ENCODE assay signal across 16 cellular contexts in the genomic region with DNA sequence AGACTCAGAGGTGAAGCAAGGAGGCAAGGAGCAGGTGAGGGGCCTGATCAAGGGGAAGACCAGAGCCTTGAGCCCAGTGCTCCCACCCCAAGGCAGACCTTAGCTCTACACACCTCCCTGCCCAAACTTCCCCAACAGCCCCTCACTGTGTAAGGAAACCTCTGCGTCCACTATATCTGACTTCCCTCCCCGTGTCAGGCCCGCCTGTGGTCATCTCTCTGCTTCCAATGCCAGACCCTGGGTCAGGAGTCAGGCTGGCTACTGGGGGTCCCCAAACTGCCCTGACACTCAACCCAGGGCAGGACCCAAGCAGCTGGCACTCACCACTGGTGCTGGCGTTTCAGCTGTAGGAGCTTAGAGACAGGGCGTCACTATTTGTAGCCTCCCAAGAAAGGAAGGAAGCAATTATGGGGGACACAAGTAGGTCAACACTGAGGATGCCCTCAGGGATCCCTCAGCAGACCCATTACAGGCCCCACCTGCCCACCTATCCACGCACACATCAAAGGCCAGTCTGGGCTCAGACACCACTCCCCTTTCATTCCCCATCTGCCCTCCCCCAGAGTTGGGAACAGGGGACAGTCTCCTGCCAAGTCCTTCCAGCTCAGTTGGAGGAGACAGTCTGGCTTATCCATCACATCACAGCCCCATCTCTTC. TPM values are rescaled to one million over a fixed set of nuclear protein-coding genes. Genes with fewer than 3 reads are reported as not detected.
DNase-seq lines count a peak whose midpoint lies in the region; ATAC-seq and TF ChIP-seq lines count a peak whose summit lies in the region.
"Had no signal": no experiment of that assay in that cellular context is flagged by ENCODE, and none has a peak within 500 bp of the region (broad histone marks: within the 10 kb centered on the region; RNA-seq: fewer than 3 reads in every experiment).

No MANE protein-coding gene starts in this region.

- no peaks in the 10 kb centered on the region for H3K27me3 ChIP-seq in adrenal gland
- H3K27me3 ChIP-seq in lower lobe of right lung (ENCODE audit: low read depth), result no peaks in the 10 kb centered on the region
- H3K27me3 ChIP-seq in subcutaneous abdominal adipose tissue (ENCODE audit: control insufficient read depth in 5 of 5, insufficient read depth in 4 of 5, low read length in 5 of 5), result peaks cover 0 to 4% (median 0%) of the 10 kb centered on the region in 5 donors
- H3K27me3 ChIP-seq: ovary had no signal

- H3K27ac ChIP-seq in adrenal gland (peak overlapping the region in 3 of 5 donors; percentile 7 to 57 (median 51)), lower lobe of right lung (peak overlapping the region; percentile 63), subcutaneous abdominal adipose tissue (ENCODE audit: low read depth, low read length) (peak overlapping the region; percentile 84)
- H3K27ac ChIP-seq: 22Rv1, ovary had no signal

- intact Hi-C loops in adrenal gland (cut with DNase I) (loop anchor here in 1 of 2 donors (5.0 kb wide), 1 partner anchor 38 kb away; no protein-coding TSS in a partner anchor), lower lobe of right lung (cut with DNase I) (no loop called here)

- no peaks in the 10 kb centered on the region for H3K9me3 ChIP-seq in adrenal gland (replicated peaks in 1 of 3)
- H3K9me3 ChIP-seq in lower lobe of right lung, result no peaks in the 10 kb centered on the region
- H3K9me3 ChIP-seq in subcutaneous abdominal adipose tissue (ENCODE audit: control insufficient read depth in 5 of 5, low read length in 5 of 5), result no peaks in the 10 kb centered on the region
- H3K9me3 ChIP-seq: ovary had no signal

- H3K4me1 ChIP-seq in adrenal gland (replicated peaks in 1 of 2) (peaks cover 37 to 47% of the 10 kb centered on the region in 2 donors), lower lobe of right lung (peaks cover 79% of the 10 kb centered on the region), subcutaneous abdominal adipose tissue (ENCODE audit: control insufficient read depth in 5 of 5, insufficient read depth in 5 of 5, low read length in 5 of 5) (peaks cover 40 to 75% (median 67%) of the 10 kb centered on the region in 5 donors)

- TF ChIP-seq POLR2A in adrenal gland (IDR thresholded peaks at IDR 0.05), result no peak

- ATAC-seq in lower lobe of right lung (no peak), HG02610 (IDR thresholded peaks at IDR 0.05; ENCODE audit: unreplicated experiment) (no peak)
- ATAC-seq: left colon had no signal

- TF ChIP-seq CTCF in adrenal gland (IDR thresholded peaks at IDR 0.05), result no peak
- no peak for TF ChIP-seq CTCF in lower lobe of right lung (IDR thresholded peaks at IDR 0.05)

- WGBS in adrenal gland, 4 donors, result 81 to 91% (median 84%) methylated on average over 4 to 6 of the region's 6 CpGs

- no peaks in the 10 kb centered on the region for H3K36me3 ChIP-seq in adrenal gland (replicated peaks in 1 of 2)
- H3K36me3 ChIP-seq in lower lobe of right lung, result no peaks in the 10 kb centered on the region
- H3K36me3 ChIP-seq in subcutaneous abdominal adipose tissue (ENCODE audit: control insufficient read depth in 5 of 5, insufficient read depth in 5 of 5, low read length in 5 of 5), result peaks cover 0 to 3% (median 0%) of the 10 kb centered on the region in 5 donors
- H3K36me3 ChIP-seq: ovary had no signal

- peak overlapping the region in 3 of 5 donors; percentile 41 to 97 (median 44) for H3K9ac ChIP-seq in subcutaneous abdominal adipose tissue (ENCODE audit: low read length in 5 of 5)

- DNase-seq in NCI-H1417 (lab: John Stamatoyannopoulos, UW) (peak in 2 of 3 experiments; percentile 28 to 55), NCI-H1417 treated with DMSO at 0.1 percent for 48 hours (lab: John Stamatoyannopoulos, UW) (no peak), adrenal gland (peak in 1 of 7 donors; percentile 7), lower lobe of right lung (no peak), hippocampal formation (lab: John Stamatoyannopoulos, UW) (no peak), SKM-1 (lab: John Stamatoyannopoulos, UW; ENCODE audit: unreplicated experiment) (no peak)
- DNase-seq: activated CD4-positive, alpha-beta T cell treated with anti-CD3 and anti-CD28 coated beads for 48 hours; activated gamma-delta T cell; NCI-H187 treated with DMSO at 0.1 percent for 48 hours; NK-92 treated with Interleukin-12 subunit alpha and Interleukin-12 subunit beta, amount 100 ng/mL, for 24 hours; stimulated activated CD4-positive, alpha-beta T cell treated with anti-CD3 and anti-CD28 coated beads, Interleukin-4, amount 100 ng/mL, for 24 hours had no signal

- H3K4me3 ChIP-seq in adrenal gland (no peak overlapping the region), lower lobe of right lung (no peak overlapping the region), subcutaneous abdominal adipose tissue (ENCODE audit: low read depth in 1 of 5, low read length in 5 of 5) (peak overlapping the region in 1 of 5 donors; percentile 29)
- H3K4me3 ChIP-seq: ovary had no signal

RNA-seq across cellular contexts. Expression of a gene that starts 0.8 kb away (rescaled TPM):
- total RNA-seq in adrenal gland (1 to 10 TPM in 2 of 8 donors, under 1 TPM in 3, not detected in 3; 0.28 to 2.9 (median 0.54) TPM), lower lobe of right lung (4.5 TPM)
- 1 to 10 TPM in 2 of 3 donors, not detected in 1; 1.9 to 3.8 TPM for polyA plus RNA-seq in adrenal gland
- total RNA-seq: left colon had no signal

RNA-seq across cellular contexts. Expression of a gene that starts 4.3 kb away (rescaled TPM):
- total RNA-seq in adrenal gland, result 100 to 1,000 TPM in 4 of 8 donors, 10 to 100 TPM in 4; 57.9 to 291 (median 99.9) TPM
- polyA plus RNA-seq in adrenal gland, result 100 to 1,000 TPM in 2 of 3 donors, 10 to 100 TPM in 1; 26.7 to 742 (median 455) TPM
- 600 TPM for total RNA-seq in lower lobe of right lung

RNA-seq across cellular contexts. Expression of a gene that starts 9.1 kb away (rescaled TPM):
- not detected for total RNA-seq in adrenal gland
- not detected for polyA plus RNA-seq in adrenal gland
- not detected for total RNA-seq in lower lobe of right lung
- total RNA-seq: left colon, ovary had no signal
- polyA plus RNA-seq: ovary had no signal

RNA-seq across cellular contexts. Expression of a gene that starts 14.1 kb away (rescaled TPM):
- total RNA-seq in adrenal gland, result 100 to 1,000 TPM; 252 to 609 (median 372) TPM
- polyA plus RNA-seq in adrenal gland, result 1,000 to 10,000 TPM in 2 of 3 donors, 100 to 1,000 TPM in 1; 121 to 4,129 (median 3,763) TPM
- 1,109 TPM for total RNA-seq in lower lobe of right lung

RNA-seq across cellular contexts. Expression of a gene that starts 15.8 kb away (rescaled TPM):
- total RNA-seq in adrenal gland, result 10 to 100 TPM in 1 of 8 donors, 1 to 10 TPM in 5, under 1 TPM in 1, not detected in 1; 0.31 to 44.1 (median 1.3) TPM
- polyA plus RNA-seq in adrenal gland, result 1 to 10 TPM in 2 of 3 donors, under 1 TPM in 1; 0.48 to 4.2 (median 3.8) TPM
- total RNA-seq in lower lobe of right lung, result 3.8 TPM

Comparison
In these comparisons a context has a peak if more than half of its experiments do, and no peak if none do; other contexts are left out.
1. DNase-seq: peak in NCI-H1417 (2 of 3); none in NCI-H1417 treated with DMSO at 0.1 percent for 48 hours (single experiment), lower lobe of right lung (single experiment), hippocampal formation (0 of 2) and SKM-1 (single experiment).
2. Peak in every context shown above with its lines, with median percentiles within 50 percentile points of each other: H3K27ac ChIP-seq.